In genomic region chr1:204714861-204715511, GRCh38 we compare ENCODE assay signal across 1 cellular context.
TF ChIP-seq lines count a peak whose summit lies in the region.

No MANE protein-coding gene starts in this region.

TF ChIP-seq in GM23338, 12 proteins besides CTCF, POLR2A, EP300 and RAD21 (continued from another document):
- no peak for TF ChIP-seq ZNF331 (CRISPR knock-in tag; IDR thresholded peaks at IDR 0.05; ENCODE audit: low read depth)
